ENCODE assay signal across 20 cellular contexts in genomic region chr5:138037271-138037670, GRCh38.
DNase-seq lines count a peak whose midpoint lies in the region; ATAC-seq and TF ChIP-seq lines count a peak whose summit lies in the region.
"Had no signal": no experiment of that assay in that cellular context is flagged by ENCODE, and none has a peak within 500 bp of the region (broad histone marks: within the 10 kb centered on the region; RNA-seq: fewer than 3 reads in every experiment).

No MANE protein-coding gene starts in this region.

- H3K27me3 Mint-ChIP-seq in stimulated activated memory B cell treated with anti-CD40 and anti-IgM and Interleukin-4, amounts not matched to agents 10 μg/mL and 1 μg/mL and 100 μg/mL, for 72 hours = no peaks in the 10 kb centered on the region
- H3K27me3 Mint-ChIP-seq: CD4-positive, alpha-beta memory T cell had no signal

- H4K20me1 ChIP-seq in DOHH2 (ENCODE audit: control insufficient read depth, insufficient read depth, low read depth, low read length) = no peaks in the 10 kb centered on the region
- H4K20me1 ChIP-seq in OCI-LY3 (ENCODE audit: insufficient read depth, low read length) = no peaks in the 10 kb centered on the region

- H3K4me1 Mint-ChIP-seq in stimulated activated memory B cell treated with anti-CD40 and anti-IgM and Interleukin-4, amounts not matched to agents 10 μg/mL and 1 μg/mL and 100 μg/mL, for 72 hours = peaks cover 33% of the 10 kb centered on the region

- H3K4me1 ChIP-seq in DOHH2 (ENCODE audit: control insufficient read depth, low read length) (peaks cover 43% of the 10 kb centered on the region), OCI-LY3 (ENCODE audit: low read length) (peaks cover 55% of the 10 kb centered on the region)

- DNase-seq in coronary artery (ENCODE audit: low spot score) (no peak), D341Med (ENCODE audit: low spot score) (no peak)
- DNase-seq: 8988T; Calu3; CD4-positive, alpha-beta memory T cell; DMS79 treated with DMSO at 0.1 percent for 48 hours; H7; NCI-H1417; NCI-H187 treated with DMSO at 0.1 percent for 48 hours; NCI-H446 treated with DMSO at 0.1 percent for 48 hours; NCI-H774 had no signal

- peak overlapping the region; percentile 5 for H3K27ac Mint-ChIP-seq in stimulated activated memory B cell treated with anti-CD40 and anti-IgM and Interleukin-4, amounts not matched to agents 10 μg/mL and 1 μg/mL and 100 μg/mL, for 72 hours
- H3K27ac Mint-ChIP-seq: IgD-negative memory B cell had no signal

- peaks cover under 1% of the 10 kb centered on the region for H3K36me3 Mint-ChIP-seq in stimulated activated memory B cell treated with anti-CD40 and anti-IgM and Interleukin-4, amounts not matched to agents 10 μg/mL and 1 μg/mL and 100 μg/mL, for 72 hours
- H3K36me3 Mint-ChIP-seq: IgD-negative memory B cell had no signal

- H3K27me3 ChIP-seq in DOHH2 (ENCODE audit: control insufficient read depth, low read length) (no peaks in the 10 kb centered on the region), OCI-LY3 (ENCODE audit: low read depth, low read length) (no peaks in the 10 kb centered on the region)
- H3K27me3 ChIP-seq: SJSA1 had no signal

- H3K4me3 Mint-ChIP-seq in stimulated activated memory B cell treated with anti-CD40 and anti-IgM and Interleukin-4, amounts not matched to agents 10 μg/mL and 1 μg/mL and 100 μg/mL, for 72 hours = no peak overlapping the region
- H3K4me3 Mint-ChIP-seq: CD4-positive, alpha-beta memory T cell; IgD-negative memory B cell had no signal

- H3K4me3 ChIP-seq in DOHH2 (ENCODE audit: low read length) (peak overlapping the region; percentile 6), OCI-LY3 (ENCODE audit: low read length) (peak overlapping the region; percentile 53), coronary artery (peak overlapping the region; percentile 37)
- H3K4me3 ChIP-seq: SJSA1 had no signal

- no peak for ATAC-seq in stimulated activated memory B cell treated with anti-CD40 and anti-IgM and Interleukin-4, amounts not matched to agents 10 μg/mL and 1 μg/mL and 100 μg/mL, for 72 hours
- no peak for ATAC-seq in HG02763 (IDR thresholded peaks at IDR 0.05; ENCODE audit: unreplicated experiment)
- no peak for ATAC-seq in HG02642 (IDR thresholded peaks at IDR 0.05; ENCODE audit: poor library complexity, unreplicated experiment)
- ATAC-seq in HG02588 (IDR thresholded peaks at IDR 0.05; ENCODE audit: unreplicated experiment) = no peak

- H3K79me2 ChIP-seq in DOHH2 (ENCODE audit: control insufficient read depth, low read length) (peaks cover 10% of the 10 kb centered on the region), OCI-LY3 (ENCODE audit: low read length) (peaks cover 5% of the 10 kb centered on the region; the same call in 1 of the 2 replicates)

- no peak overlapping the region for H3K27ac ChIP-seq in DOHH2 (ENCODE audit: low read depth, low read length)
- H3K27ac ChIP-seq in OCI-LY3 (ENCODE audit: low read length) = peak overlapping the region; percentile 90
- H3K27ac ChIP-seq in coronary artery = peak overlapping the region in 1 of 2 donors; percentile 72
- H3K27ac ChIP-seq: HL-60, SJSA1 had no signal

- H3K9me3 ChIP-seq in DOHH2 (ENCODE audit: control insufficient read depth, insufficient read depth, low read length) (no peaks in the 10 kb centered on the region), OCI-LY3 (ENCODE audit: insufficient read depth, low read length) (no peaks in the 10 kb centered on the region)
- H3K9me3 ChIP-seq: SJSA1 had no signal

- H3K4me2 ChIP-seq in DOHH2 (ENCODE audit: low read length) (peak overlapping the region; percentile 52), OCI-LY3 (ENCODE audit: low read length) (peak overlapping the region; percentile 79)

- no peaks in the 10 kb centered on the region for H3K9me2 ChIP-seq in DOHH2 (replicated peaks; ENCODE audit: control insufficient read depth, low read length)

- H3F3A ChIP-seq in DOHH2 (ENCODE audit: control insufficient read depth, insufficient read depth) = no peaks in the 10 kb centered on the region

- H3K36me3 ChIP-seq in DOHH2 (ENCODE audit: control insufficient read depth, low read length) = peaks cover 2% of the 10 kb centered on the region; the same call in 1 of the 2 replicates
- no peaks in the 10 kb centered on the region for H3K36me3 ChIP-seq in OCI-LY3 (replicated peaks; ENCODE audit: low read depth, low read length)

- peak overlapping the region; percentile 31; the same call in 1 of the 2 replicates for H3K9ac ChIP-seq in OCI-LY3 (ENCODE audit: low read length)

- TF ChIP-seq CTCF in DOHH2 (IDR thresholded peaks at IDR 0.05; ENCODE audit: low read depth, low read length, poor library complexity, severe bottlenecking) (no peak), OCI-LY3 (IDR thresholded peaks at IDR 0.05; ENCODE audit: low read depth, low read length) (no peak), coronary artery (IDR thresholded peaks at IDR 0.05) (no peak)

- H2AFZ ChIP-seq in OCI-LY3 (ENCODE audit: low read depth, low read length) = no peak overlapping the region

- no peaks in the 10 kb centered on the region for H3K9me3 Mint-ChIP-seq in stimulated activated memory B cell treated with anti-CD40 and anti-IgM and Interleukin-4, amounts not matched to agents 10 μg/mL and 1 μg/mL and 100 μg/mL, for 72 hours
- H3K9me3 Mint-ChIP-seq: CD4-positive, alpha-beta memory T cell; IgD-negative memory B cell had no signal
